ENCODE assay signal across 1 cellular context in genomic region chrX:12946406-12946805, GRCh38.
TF ChIP-seq lines count a peak whose summit lies in the region.

No MANE protein-coding gene starts in this region.

TF ChIP-seq in WTC11, 78 proteins besides CTCF, POLR2A, EP300 and RAD21 (continued from another document):
- TF ChIP-seq NR1H2 (CRISPR knock-in tag; IDR thresholded peaks at IDR 0.05) (no peak), ZMAT4 (CRISPR knock-in tag; IDR thresholded peaks at IDR 0.05) (no peak), RELA (CRISPR knock-in tag; IDR thresholded peaks at IDR 0.05; ENCODE audit: borderline replicate concordance) (no peak), MXD4 (CRISPR knock-in tag; IDR thresholded peaks at IDR 0.05; ENCODE audit: borderline replicate concordance) (no peak), ZNF671 (CRISPR knock-in tag; IDR thresholded peaks at IDR 0.05) (no peak), AR (CRISPR knock-in tag; IDR thresholded peaks at IDR 0.05) (no peak), ZNF232 (CRISPR knock-in tag; IDR thresholded peaks at IDR 0.05) (no peak), FOXJ3 (CRISPR knock-in tag; IDR thresholded peaks at IDR 0.05; ENCODE audit: borderline replicate concordance) (no peak), ZNF121 (CRISPR knock-in tag; IDR thresholded peaks at IDR 0.05) (no peak), SMAD4 (CRISPR knock-in tag; IDR thresholded peaks at IDR 0.05) (no peak), ESRRA (CRISPR knock-in tag; IDR thresholded peaks at IDR 0.05; ENCODE audit: borderline replicate concordance) (no peak)
- TF ChIP-seq, protein P1, sequence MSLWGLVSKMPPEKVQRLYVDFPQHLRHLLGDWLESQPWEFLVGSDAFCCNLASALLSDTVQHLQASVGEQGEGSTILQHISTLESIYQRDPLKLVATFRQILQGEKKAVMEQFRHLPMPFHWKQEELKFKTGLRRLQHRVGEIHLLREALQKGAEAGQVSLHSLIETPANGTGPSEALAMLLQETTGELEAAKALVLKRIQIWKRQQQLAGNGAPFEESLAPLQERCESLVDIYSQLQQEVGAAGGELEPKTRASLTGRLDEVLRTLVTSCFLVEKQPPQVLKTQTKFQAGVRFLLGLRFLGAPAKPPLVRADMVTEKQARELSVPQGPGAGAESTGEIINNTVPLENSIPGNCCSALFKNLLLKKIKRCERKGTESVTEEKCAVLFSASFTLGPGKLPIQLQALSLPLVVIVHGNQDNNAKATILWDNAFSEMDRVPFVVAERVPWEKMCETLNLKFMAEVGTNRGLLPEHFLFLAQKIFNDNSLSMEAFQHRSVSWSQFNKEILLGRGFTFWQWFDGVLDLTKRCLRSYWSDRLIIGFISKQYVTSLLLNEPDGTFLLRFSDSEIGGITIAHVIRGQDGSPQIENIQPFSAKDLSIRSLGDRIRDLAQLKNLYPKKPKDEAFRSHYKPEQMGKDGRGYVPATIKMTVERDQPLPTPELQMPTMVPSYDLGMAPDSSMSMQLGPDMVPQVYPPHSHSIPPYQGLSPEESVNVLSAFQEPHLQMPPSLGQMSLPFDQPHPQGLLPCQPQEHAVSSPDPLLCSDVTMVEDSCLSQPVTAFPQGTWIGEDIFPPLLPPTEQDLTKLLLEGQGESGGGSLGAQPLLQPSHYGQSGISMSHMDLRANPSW (CRISPR knock-in tag; conservative IDR thresholded peaks at IDR 0.05; ENCODE audit: low read depth): no peak
